Comparison of ENCODE assay signal across 10 cellular contexts in genomic region chrX:153689654-153690465, GRCh38. TPM values are rescaled to one million over a fixed set of nuclear protein-coding genes. Genes with fewer than 3 reads are reported as not detected.
DNase-seq lines count a peak whose midpoint lies in the region; ATAC-seq and TF ChIP-seq lines count a peak whose summit lies in the region.
"Had no signal": no experiment of that assay in that cellular context is flagged by ENCODE, and none has a peak within 500 bp of the region (broad histone marks: within the 10 kb centered on the region; RNA-seq: fewer than 3 reads in every experiment).

No MANE protein-coding gene starts in this region.

- H3K9me3 ChIP-seq in HEK293 (ENCODE audit: control insufficient read depth, insufficient read depth, low read depth, low read length) = no peaks in the 10 kb centered on the region
- no peaks in the 10 kb centered on the region for H3K9me3 ChIP-seq in heart left ventricle
- H3K9me3 ChIP-seq in smooth muscle cell (replicated peaks; ENCODE audit: low read depth) = no peaks in the 10 kb centered on the region
- H3K9me3 ChIP-seq: mucosa of descending colon, Peyer's patch had no signal

- CTCF ChIA-PET in HEK293 (lab: Yijun Ruan, JAX) = no interaction called here

- no peak overlapping the region for H3K27ac Mint-ChIP-seq in activated T-helper 1 cell treated with anti-CD3 and anti-CD28 coated beads, Interleukin-12 subunit alpha, Interleukin-12 subunit beta, Interleukin-2, Interleukin-4 antibody, amounts not matched to agents 30 ng/mL and 10 ng/mL and 1 ng/mL, durations not matched to agents 14 hours and 24 hours and 36 hours

- H3K9ac ChIP-seq in smooth muscle cell (ENCODE audit: low read depth) = no peak overlapping the region

- H3K79me2 ChIP-seq in smooth muscle cell (ENCODE audit: low read depth) = no peaks in the 10 kb centered on the region

- H3K36me3 ChIP-seq in HEK293 (ENCODE audit: control insufficient read depth in 2 of 2, insufficient read depth in 1 of 2, low read length in 2 of 2) = peaks cover 0 to 51% of the 10 kb centered on the region in 2 experiments; a peak in 1 of 3 replicates
- peaks cover 0 to 3% (median 0%) of the 10 kb centered on the region in 9 donors for H3K36me3 ChIP-seq in heart left ventricle
- H3K36me3 ChIP-seq in smooth muscle cell (ENCODE audit: low read depth) = no peaks in the 10 kb centered on the region
- H3K36me3 ChIP-seq: Peyer's patch had no signal

- peaks cover 5% of the 10 kb centered on the region for H3K27me3 Mint-ChIP-seq in activated T-helper 1 cell treated with anti-CD3 and anti-CD28 coated beads, Interleukin-12 subunit alpha, Interleukin-12 subunit beta, Interleukin-2, Interleukin-4 antibody, amounts not matched to agents 30 ng/mL and 10 ng/mL and 1 ng/mL, durations not matched to agents 14 hours and 24 hours and 36 hours (ENCODE audit: insufficient read depth)

- no peaks in the 10 kb centered on the region for H3K4me1 Mint-ChIP-seq in activated T-helper 1 cell treated with anti-CD3 and anti-CD28 coated beads, Interleukin-12 subunit alpha, Interleukin-12 subunit beta, Interleukin-2, Interleukin-4 antibody, amounts not matched to agents 30 ng/mL and 10 ng/mL and 1 ng/mL, durations not matched to agents 14 hours and 24 hours and 36 hours (ENCODE audit: low read depth)

- peak overlapping the region; percentile 81 for H3K4me2 ChIP-seq in smooth muscle cell

- peak overlapping the region; percentile 33 for H3K4me3 Mint-ChIP-seq in activated T-helper 1 cell treated with anti-CD3 and anti-CD28 coated beads, Interleukin-12 subunit alpha, Interleukin-12 subunit beta, Interleukin-2, Interleukin-4 antibody, amounts not matched to agents 30 ng/mL and 10 ng/mL and 1 ng/mL, durations not matched to agents 14 hours and 24 hours and 36 hours

- POLR2A ChIA-PET in HEK293 (lab: Yijun Ruan, JAX) = interaction anchor here (0.9 kb wide), 1 partner anchor 19 kb away, joined by 3 read pairs; no protein-coding TSS in a partner anchor

- H3K4me1 ChIP-seq in HEK293 (ENCODE audit: control insufficient read depth, insufficient read depth, low read length) = no peaks in the 10 kb centered on the region
- peaks cover 0 to 16% (median 0%) of the 10 kb centered on the region in 12 donors for H3K4me1 ChIP-seq in heart left ventricle
- H3K4me1 ChIP-seq in smooth muscle cell (ENCODE audit: low read depth) = no peaks in the 10 kb centered on the region

- H4K20me1 ChIP-seq in smooth muscle cell (ENCODE audit: low read depth) = peaks cover 27% of the 10 kb centered on the region

- peak overlapping the region; percentile 57 for H3K4me3 ChIP-seq in HEK293 (ENCODE audit: low read depth, low read length)
- H3K4me3 ChIP-seq in heart left ventricle = peak overlapping the region in 10 of 12 donors; percentile 14 to 69 (median 51)
- H3K4me3 ChIP-seq in smooth muscle cell = peak overlapping the region; percentile 54

- ATAC-seq in heart left ventricle = peak in 3 of 4 donors; percentile 2 to 9 (median 4)
- no peak for ATAC-seq in HG02571 (IDR thresholded peaks at IDR 0.05; ENCODE audit: unreplicated experiment)
- ATAC-seq in HG02759 (IDR thresholded peaks at IDR 0.05; ENCODE audit: unreplicated experiment) = no peak
- ATAC-seq: mucosa of descending colon had no signal

- TF ChIP-seq POLR2A in heart left ventricle (IDR thresholded peaks at IDR 0.05) = no peak

- no peak for DNase-seq in activated T-helper 1 cell treated with anti-CD3 and anti-CD28 coated beads, Interleukin-12 subunit alpha, Interleukin-12 subunit beta, Interleukin-2, Interleukin-4 antibody, amounts not matched to agents 30 ng/mL and 10 ng/mL and 1 ng/mL, durations not matched to agents 14 hours and 24 hours and 36 hours (ENCODE audit: low spot score)
- DNase-seq in heart left ventricle (peak in 2 of 5 donors; percentile 25 to 35), smooth muscle cell (lab: John Stamatoyannopoulos, UW; ENCODE audit: unreplicated experiment) (no peak), NCI-H1417 treated with DMSO at 0.1 percent for 48 hours (lab: John Stamatoyannopoulos, UW) (no peak)
- DNase-seq: activated effector memory CD4-positive, alpha-beta T cell treated with Interleukin-2 at 50 U/mL for 16 hours had no signal

- 48 to 85% (median 63%) methylated on average over 14 to 19 of the region's 19 CpGs for WGBS in heart left ventricle, 4 donors
- 79% methylated on average over 19 of the region's 19 CpGs for WGBS in smooth muscle cell (ENCODE audit: low lambda C conversion rate)

- no peaks in the 10 kb centered on the region for H3K9me3 Mint-ChIP-seq in activated T-helper 1 cell treated with anti-CD3 and anti-CD28 coated beads, Interleukin-12 subunit alpha, Interleukin-12 subunit beta, Interleukin-2, Interleukin-4 antibody, amounts not matched to agents 30 ng/mL and 10 ng/mL and 1 ng/mL, durations not matched to agents 14 hours and 24 hours and 36 hours

- H3K27me3 ChIP-seq in heart left ventricle (peaks cover 0 to 9% (median 0%) of the 10 kb centered on the region in 9 donors), smooth muscle cell (ENCODE audit: low read depth) (no peaks in the 10 kb centered on the region)
- H3K27me3 ChIP-seq: Peyer's patch had no signal

- H3K36me3 Mint-ChIP-seq in activated T-helper 1 cell treated with anti-CD3 and anti-CD28 coated beads, Interleukin-12 subunit alpha, Interleukin-12 subunit beta, Interleukin-2, Interleukin-4 antibody, amounts not matched to agents 30 ng/mL and 10 ng/mL and 1 ng/mL, durations not matched to agents 14 hours and 24 hours and 36 hours (ENCODE audit: low read depth) = no peaks in the 10 kb centered on the region

- no peak overlapping the region for H3K27ac ChIP-seq in HEK293 (ENCODE audit: extremely low read depth, low read depth, low read length)
- H3K27ac ChIP-seq in heart left ventricle = peak overlapping the region in 9 of 12 donors; percentile 23 to 92 (median 76)
- H3K27ac ChIP-seq in smooth muscle cell (ENCODE audit: low read depth) = no peak overlapping the region

- TF ChIP-seq CTCF in HEK293 (tag by site-specific recombination; IDR thresholded peaks at IDR 0.05) (peak; percentile 71), heart left ventricle (IDR thresholded peaks at IDR 0.05) (no peak), smooth muscle cell (IDR thresholded peaks at IDR 0.05; ENCODE audit: borderline replicate concordance, insufficient read depth, poor library complexity, severe bottlenecking) (no peak)

- no peak overlapping the region for H2AFZ ChIP-seq in smooth muscle cell (ENCODE audit: low read depth)

- intact Hi-C loops in activated T-helper 1 cell treated with anti-CD3 and anti-CD28 coated beads, Interleukin-12 subunit alpha, Interleukin-12 subunit beta, Interleukin-2, Interleukin-4 antibody, amounts not matched to agents 30 ng/mL and 10 ng/mL and 1 ng/mL, durations not matched to agents 14 hours and 24 hours and 36 hours (cut with micrococcal nuclease) = no loop called here
- intact Hi-C loops in heart left ventricle (cut with DNase I) = no loop called here

- H3F3A ChIP-seq in smooth muscle cell (ENCODE audit: low read depth) = no peaks in the 10 kb centered on the region

TF ChIP-seq in HEK293, 187 proteins besides CTCF, POLR2A, EP300 and RAD21 (continues in another document):
- TF ChIP-seq GLIS1 (tag by site-specific recombination; IDR thresholded peaks at IDR 0.05) = peak; percentile 57
- TF ChIP-seq ZNF600 (tag by site-specific recombination; IDR thresholded peaks at IDR 0.05) = 0 out of 2 replicates have a peak, but pooled peaks have one; percentile 10
- TF ChIP-seq KLF16 (tag by site-specific recombination; IDR thresholded peaks at IDR 0.05) = no peak

RNA-seq across cellular contexts. Expression of gene SLC6A8, which starts 2.1 kb away (rescaled TPM):
- 5.9 and 6.0 TPM in 2 replicates for total RNA-seq in activated T-helper 1 cell treated with anti-CD3 and anti-CD28 coated beads, Interleukin-12 subunit alpha, Interleukin-12 subunit beta, Interleukin-2, Interleukin-4 antibody, amounts not matched to agents 30 ng/mL and 10 ng/mL and 1 ng/mL, durations not matched to agents 14 hours and 24 hours and 36 hours
- total RNA-seq in heart left ventricle (100 to 1,000 TPM; 113 to 203 (median 179) TPM), smooth muscle cell (42.6 and 45.2 TPM in 2 replicates)
- polyA plus RNA-seq in heart left ventricle (100 to 1,000 TPM; 138 to 241 TPM), smooth muscle cell (98.1 and 128 TPM in 2 replicates)

RNA-seq across cellular contexts. Expression of gene PNCK, which starts 16.2 kb away (rescaled TPM):
- 0.15 TPM in 1 of 2 replicates, not detected in the other for total RNA-seq in activated T-helper 1 cell treated with anti-CD3 and anti-CD28 coated beads, Interleukin-12 subunit alpha, Interleukin-12 subunit beta, Interleukin-2, Interleukin-4 antibody, amounts not matched to agents 30 ng/mL and 10 ng/mL and 1 ng/mL, durations not matched to agents 14 hours and 24 hours and 36 hours
- total RNA-seq in heart left ventricle = 1 to 10 TPM; 3.1 to 7.3 (median 6.6) TPM
- polyA plus RNA-seq in heart left ventricle = 1 to 10 TPM; 1.4 to 3.2 TPM
- total RNA-seq in smooth muscle cell = 4.0 and 6.4 TPM in 2 replicates
- polyA plus RNA-seq in smooth muscle cell = 2.8 and 9.2 TPM in 2 replicates

RNA-seq across cellular contexts. Expression of gene BCAP31, which starts 34.3 kb away (rescaled TPM):
- total RNA-seq in activated T-helper 1 cell treated with anti-CD3 and anti-CD28 coated beads, Interleukin-12 subunit alpha, Interleukin-12 subunit beta, Interleukin-2, Interleukin-4 antibody, amounts not matched to agents 30 ng/mL and 10 ng/mL and 1 ng/mL, durations not matched to agents 14 hours and 24 hours and 36 hours = 156 and 166 TPM in 2 replicates
- total RNA-seq in heart left ventricle = 100 to 1,000 TPM in 5 of 9 donors, 10 to 100 TPM in 4; 59.9 to 162 (median 102) TPM
- polyA plus RNA-seq in heart left ventricle = 100 to 1,000 TPM in 1 of 2 donors, 10 to 100 TPM in 1; 87.7 to 158 TPM
- total RNA-seq in smooth muscle cell = 128 and 139 TPM in 2 replicates
- polyA plus RNA-seq in smooth muscle cell = 207 and 260 TPM in 2 replicates

RNA-seq across cellular contexts. Expression of gene ABCD1, which starts 34.8 kb away (rescaled TPM):
- total RNA-seq in activated T-helper 1 cell treated with anti-CD3 and anti-CD28 coated beads, Interleukin-12 subunit alpha, Interleukin-12 subunit beta, Interleukin-2, Interleukin-4 antibody, amounts not matched to agents 30 ng/mL and 10 ng/mL and 1 ng/mL, durations not matched to agents 14 hours and 24 hours and 36 hours = 8.4 TPM in 2 replicates
- 10 to 100 TPM; 13.5 to 25.6 (median 17.6) TPM for total RNA-seq in heart left ventricle
- 10 to 100 TPM; 12.9 to 13.5 TPM for polyA plus RNA-seq in heart left ventricle
- total RNA-seq in smooth muscle cell = 6.2 and 7.1 TPM in 2 replicates
- 9.4 and 10.9 TPM in 2 replicates for polyA plus RNA-seq in smooth muscle cell

RNA-seq across cellular contexts. Expression of gene DUSP9, which starts 42.9 kb away (rescaled TPM):
- 0.10 TPM in 2 replicates for total RNA-seq in activated T-helper 1 cell treated with anti-CD3 and anti-CD28 coated beads, Interleukin-12 subunit alpha, Interleukin-12 subunit beta, Interleukin-2, Interleukin-4 antibody, amounts not matched to agents 30 ng/mL and 10 ng/mL and 1 ng/mL, durations not matched to agents 14 hours and 24 hours and 36 hours
- total RNA-seq in heart left ventricle (under 1 TPM in 1 of 9 donors, not detected in 8; 0.25 TPM), smooth muscle cell (3.0 and 4.7 TPM in 2 replicates)
- polyA plus RNA-seq in heart left ventricle (under 1 TPM in 1 of 2 donors, not detected in 1; 0.04 TPM), smooth muscle cell (7.2 and 11.3 TPM in 2 replicates)
- total RNA-seq: mucosa of descending colon, Peyer's patch had no signal

Comparison
In these comparisons a context has a peak if more than half of its experiments do, and no peak if none do; other contexts are left out.
1. H3K27ac ChIP-seq: peak in heart left ventricle (9 of 12); none in HEK293 (single experiment) and smooth muscle cell (single experiment).
2. ATAC-seq: peak in heart left ventricle (3 of 4); none in HG02571 (single experiment) and HG02759 (single experiment).
3. Peak in every context shown above with its lines, with median percentiles within 50 percentile points of each other: H3K4me3 ChIP-seq.